ENCODE assay signal across 13 cellular contexts in the genomic region with DNA sequence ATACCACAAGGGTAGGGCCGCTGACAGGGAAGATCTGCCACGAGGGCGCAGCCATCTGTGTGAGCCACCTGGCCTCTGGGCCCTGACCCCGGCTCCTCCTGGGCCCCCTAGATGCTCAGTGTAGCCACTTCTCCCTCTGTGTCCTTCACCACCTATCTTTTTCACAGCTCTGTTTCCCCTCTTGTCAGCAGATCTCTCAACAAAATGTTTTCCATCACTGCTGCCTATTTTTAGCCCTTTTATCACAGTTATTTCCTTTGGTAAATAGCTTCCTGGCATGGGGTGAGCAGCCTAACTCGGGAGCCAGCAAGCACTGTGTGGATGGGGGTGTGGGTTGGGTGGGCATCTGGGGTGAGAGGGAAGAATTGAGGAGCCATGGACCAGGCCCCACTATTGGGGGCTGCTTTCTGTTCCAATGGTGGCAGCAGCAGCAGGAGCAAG.
DNase-seq lines count a peak whose midpoint lies in the region; ATAC-seq, FAIRE-seq and TF ChIP-seq lines count a peak whose summit lies in the region.
"Had no signal": no experiment of that assay in that cellular context is flagged by ENCODE, and none has a peak within 500 bp of the region (broad histone marks: within the 10 kb centered on the region; RNA-seq: fewer than 3 reads in every experiment).

No MANE protein-coding gene starts in this region.

- peak overlapping the region; percentile 70 for H3K4me2 ChIP-seq in skeletal muscle satellite cell (ENCODE audit: low read length)

- H3K36me3 ChIP-seq in kidney (ENCODE audit: control insufficient read depth in 1 of 2, insufficient read depth in 2 of 2, low read length in 2 of 2) (no peaks in the 10 kb centered on the region), skeletal muscle satellite cell (ENCODE audit: insufficient read depth, low read length) (no peaks in the 10 kb centered on the region), testis (ENCODE audit: low read depth, missing control alignments) (no peaks in the 10 kb centered on the region)

- H3K4me1 ChIP-seq in kidney (ENCODE audit: control insufficient read depth in 1 of 2, insufficient read depth in 1 of 2, low read depth in 1 of 2, low read length in 2 of 2), result peaks cover 7 to 14% of the 10 kb centered on the region in 2 donors
- H3K4me1 ChIP-seq in skeletal muscle satellite cell (ENCODE audit: control insufficient read depth, insufficient read depth, low read length), result peaks cover 34% of the 10 kb centered on the region
- peaks cover 20% of the 10 kb centered on the region for H3K4me1 ChIP-seq in testis

- H3K4me3 ChIP-seq in kidney (ENCODE audit: low read length in 2 of 2) (no peak overlapping the region), skeletal muscle satellite cell (ENCODE audit: low read length) (peak overlapping the region; percentile 31), testis (no peak overlapping the region)
- H3K4me3 ChIP-seq: GM12878 had no signal

- H3K9ac ChIP-seq in kidney (ENCODE audit: low read length in 2 of 2), result no peak overlapping the region
- peak overlapping the region; percentile 11 for H3K9ac ChIP-seq in skeletal muscle satellite cell (ENCODE audit: low read depth, low read length)

- DNase-seq in GM03348 (ENCODE audit: low spot score) (peak; percentile 32), caudate nucleus (lab: John Stamatoyannopoulos, UW) (peak in 2 of 61 donors; percentile 52 to 56), kidney (no peak), NAMALWA (ENCODE audit: low spot score) (no peak), testis (no peak), putamen (ENCODE audit: low spot score) (no peak)
- DNase-seq: CD4-positive, alpha-beta T cell; KBM-7; T-helper 1 cell had no signal

- no peak for TF ChIP-seq POLR2A in testis (IDR thresholded peaks at IDR 0.05)

- 55 to 83% methylated on average over 5 of the region's 5 CpGs for WGBS in testis, 2 donors

- H3K27me3 ChIP-seq in skeletal muscle satellite cell (ENCODE audit: control insufficient read depth, insufficient read depth, low read length) (no peaks in the 10 kb centered on the region), testis (no peaks in the 10 kb centered on the region)

- ATAC-seq in HG02763 (IDR thresholded peaks at IDR 0.05; ENCODE audit: unreplicated experiment), result no peak
- ATAC-seq: GM12878 had no signal

- FAIRE-seq in kidney (lab: Jason Lieb, UNC), result no peak
- FAIRE-seq: colon, GM12878 had no signal

- TF ChIP-seq CTCF in kidney (IDR thresholded peaks at IDR 0.05; ENCODE audit: borderline replicate concordance, extremely low read depth, insufficient read depth), result no peak
- no peak for TF ChIP-seq CTCF in testis (IDR thresholded peaks at IDR 0.05)

- intact Hi-C loops in kidney (cut with DNase I), result no loop called here
- intact Hi-C loops in testis (cut with DNase I; ENCODE audit: low total_unique reads), result loop anchor here (5.0 kb wide), 1 partner anchor 155 kb away; no protein-coding TSS in a partner anchor

- no peaks in the 10 kb centered on the region for H3K9me3 ChIP-seq in kidney (ENCODE audit: control insufficient read depth in 1 of 2, low read length in 2 of 2)
- no peaks in the 10 kb centered on the region for H3K9me3 ChIP-seq in skeletal muscle satellite cell (replicated peaks; ENCODE audit: low read length)
- H3K9me3 ChIP-seq in testis, result no peaks in the 10 kb centered on the region

- peak overlapping the region; percentile 93 for H3K27ac ChIP-seq in caudate nucleus (ENCODE audit: low read depth, low read length)
- peak overlapping the region; percentile 76 to 85 for H3K27ac ChIP-seq in kidney (ENCODE audit: low read depth in 2 of 2, low read length in 2 of 2)
- peak overlapping the region in 1 of 2 donors; percentile 43 for H3K27ac ChIP-seq in testis
